ENCODE assay signal across 34 cellular contexts in genomic region chr1:20033396-20033795, GRCh38. TPM values are rescaled to one million over a fixed set of nuclear protein-coding genes. Genes with fewer than 3 reads are reported as not detected.
"Had no signal": no experiment of that assay in that cellular context is flagged by ENCODE, and none has a peak within 500 bp of the region (broad histone marks: within the 10 kb centered on the region; RNA-seq: fewer than 3 reads in every experiment).

No MANE protein-coding gene starts in this region.

- H3K27me3 ChIP-seq: ascending aorta, cardiac muscle cell, Peyer's patch had no signal

- H3K36me3 ChIP-seq: ascending aorta, cardiac muscle cell, Peyer's patch had no signal

- H3K4me3 ChIP-seq: ascending aorta, cardiac muscle cell, Peyer's patch had no signal

- ATAC-seq: activated CD8-positive, alpha-beta T cell treated with anti-CD3 and anti-CD28 coated beads for 36 hours; activated T-cell treated with anti-CD3 and anti-CD28 coated beads, Interleukin-2, amount 50 U/mL, for 72 hours; activated T-helper 17 cell treated with anti-CD3 and anti-CD28 coated beads, Interleukin-2, amount 50 U/mL, for 72 hours; PC-3 had no signal

- H3K9me3 ChIP-seq: ascending aorta, Peyer's patch had no signal

- DNase-seq: activated CD4-positive, alpha-beta T cell treated with anti-CD3 and anti-CD28 coated beads, Interleukin-2, amount 10 ng/mL, durations not matched to agents 24 days and 14 days; activated CD4-positive, alpha-beta T cell treated with anti-CD3 and anti-CD28 coated beads, Interleukin-2, amount 50 U/mL, for 4 hours; activated CD8-positive, alpha-beta T cell treated with anti-CD3 and anti-CD28 coated beads for 36 hours; activated effector memory CD4-positive, alpha-beta T cell treated with anti-CD3 and anti-CD28 coated beads, Interleukin-2, amount 50 U/mL, for 16 hours; activated naive CD4-positive, alpha-beta T cell; activated naive CD4-positive, alpha-beta T cell treated with anti-CD3 and anti-CD28 coated beads, Interleukin-2, amount 50 U/mL, for 16 hours; activated naive CD8-positive, alpha-beta T cell treated with anti-CD3 and anti-CD28 coated beads for 36 hours; activated T-cell treated with anti-CD3 and anti-CD28 coated beads, Interleukin-2, amount 50 U/mL, for 1 hour; activated T-cell treated with anti-CD3 and anti-CD28 coated beads, Interleukin-2, amount 50 U/mL, for 72 hours; amygdala; NCI-H1092 treated with DMSO at 0.1 percent for 48 hours; NCI-H1417; NCI-H146; NCI-H187; NCI-H2029 treated with DMSO at 0.1 percent for 48 hours; NCI-H2107; NCI-H2171; NCI-H510A; NCI-H526; NCI-H748 treated with DMSO at 0.1 percent for 48 hours; NK-92 treated with Interleukin-12 subunit alpha and Interleukin-12 subunit beta, amount 100 ng/mL, for 24 hours; PC-3; Peyer's patch; RPMI8226; SW 1271; T1000 had no signal

- H3K27ac ChIP-seq: ascending aorta, cardiac muscle cell, KMS-11, Peyer's patch had no signal

- H3K4me1 ChIP-seq: ascending aorta, Peyer's patch had no signal

RNA-seq across cellular contexts. Expression of gene PLA2G5, which starts 36.6 kb away (rescaled TPM):
- total RNA-seq: activated CD4-positive, alpha-beta T cell treated with anti-CD3 and anti-CD28 coated beads, Interleukin-2, amount 10 ng/mL, durations not matched to agents 24 days and 14 days; activated CD8-positive, alpha-beta memory T cell treated with anti-CD3 and anti-CD28 coated beads for 36 hours; activated CD8-positive, alpha-beta T cell treated with anti-CD3 and anti-CD28 coated beads for 36 hours; activated naive CD8-positive, alpha-beta T cell treated with anti-CD3 and anti-CD28 coated beads for 36 hours; activated T-cell treated with anti-CD3 and anti-CD28 coated beads, Interleukin-2, amount 50 U/mL, for 72 hours; activated T-helper 17 cell treated with anti-CD3 and anti-CD28 coated beads, Interleukin-2, amount 50 U/mL, for 72 hours; cardiac muscle cell; LHCN-M2; PC-3; T-helper 1 cell treated with Interleukin-12 subunit alpha and Interleukin-12 subunit beta and Interleukin-4 antibody, amounts not matched to agents 30 ng/mL and 1 ng/mL, for 36 hours; T-helper 2 cell treated with Interferon-gamma antibody and Interleukin-4, amounts not matched to agents 100 ng/mL and 5 ng/mL, for 36 hours had no signal

RNA-seq across cellular contexts. Expression of gene PLA2G2A, which starts 54.0 kb away (rescaled TPM):
- total RNA-seq: activated CD4-positive, alpha-beta T cell treated with anti-CD3 and anti-CD28 coated beads, Interleukin-2, amount 10 ng/mL, durations not matched to agents 24 days and 14 days; activated CD8-positive, alpha-beta memory T cell treated with anti-CD3 and anti-CD28 coated beads for 36 hours; activated CD8-positive, alpha-beta T cell treated with anti-CD3 and anti-CD28 coated beads for 36 hours; activated naive CD8-positive, alpha-beta T cell treated with anti-CD3 and anti-CD28 coated beads for 36 hours; activated T-cell treated with anti-CD3 and anti-CD28 coated beads, Interleukin-2, amount 50 U/mL, for 72 hours; activated T-helper 17 cell treated with anti-CD3 and anti-CD28 coated beads, Interleukin-2, amount 50 U/mL, for 72 hours; cardiac muscle cell; LHCN-M2; PC-3; T-helper 1 cell treated with Interleukin-12 subunit alpha and Interleukin-12 subunit beta and Interleukin-4 antibody, amounts not matched to agents 30 ng/mL and 1 ng/mL, for 36 hours; T-helper 2 cell treated with Interferon-gamma antibody and Interleukin-4, amounts not matched to agents 100 ng/mL and 5 ng/mL, for 36 hours had no signal
